In the genomic region with DNA sequence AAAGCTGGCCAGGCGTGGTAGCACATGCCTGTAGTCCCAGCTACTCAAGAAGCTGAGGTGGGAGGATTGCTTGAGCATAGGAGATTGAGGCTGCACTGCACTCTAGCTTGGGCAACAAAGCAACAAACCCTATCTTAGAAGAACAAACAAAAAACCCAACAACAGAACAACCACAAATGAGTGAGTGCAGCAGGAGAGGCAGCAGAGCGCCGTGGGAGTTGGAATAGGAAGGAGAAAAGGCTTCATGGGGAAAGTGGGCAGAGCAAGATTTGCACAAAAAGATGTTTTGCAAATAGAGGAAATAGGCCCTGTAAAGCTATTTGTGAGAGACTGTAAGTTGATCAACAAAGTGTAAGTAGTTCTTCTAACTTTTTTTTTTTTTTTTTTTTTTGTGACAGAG, we compare ENCODE assay signal across 11 cellular contexts. TPM values are rescaled to one million over a fixed set of nuclear protein-coding genes. Genes with fewer than 3 reads are reported as not detected.
A peak's percentile ranks its signal among the peaks of the same experiment; 100 is the strongest.
DNase-seq lines count a peak whose midpoint lies in the region; ATAC-seq and TF ChIP-seq lines count a peak whose summit lies in the region.
"Had no signal": no experiment of that assay in that cellular context is flagged by ENCODE, and none has a peak within 500 bp of the region (broad histone marks: within the 10 kb centered on the region; RNA-seq: fewer than 3 reads in every experiment).

No MANE protein-coding gene starts in this region.

- H3K36me3 Mint-ChIP-seq in activated T-cell treated with anti-CD3 and anti-CD28 coated beads, Interleukin-2, amount 50 U/mL, for 4 hours (ENCODE audit: insufficient read depth) = peaks cover 34% of the 10 kb centered on the region

- TF ChIP-seq CTCF in OCI-LY7 (conservative IDR thresholded peaks at IDR 0.05; ENCODE audit: low read length) (no peak), colonic mucosa (IDR thresholded peaks at IDR 0.05) (no peak)

- H3K4me1 ChIP-seq in OCI-LY7 (ENCODE audit: insufficient read depth, low read length, poor library complexity, severe bottlenecking) (peaks cover 96% of the 10 kb centered on the region), colonic mucosa (peaks cover 7% of the 10 kb centered on the region)

- no peak for ATAC-seq in activated T-cell treated with anti-CD3 and anti-CD28 coated beads, Interleukin-2, amount 50 U/mL, for 4 hours
- no peak for ATAC-seq in stimulated activated naive CD8-positive, alpha-beta T cell treated with anti-CD3 and anti-CD28 coated beads, Interleukin-15, amount 100 ng/mL, for 72 hours
- no peak for ATAC-seq in HG03521 (IDR thresholded peaks at IDR 0.05; ENCODE audit: unreplicated experiment)
- no peak for ATAC-seq in HG02981 (IDR thresholded peaks at IDR 0.05; ENCODE audit: unreplicated experiment)
- ATAC-seq in activated CD4-positive, CD25-positive, alpha-beta regulatory T cell treated with anti-CD3 and anti-CD28 coated beads, Interleukin-2, amount 50 U/mL, for 24 hours = no peak

- no peaks in the 10 kb centered on the region for H3K9me3 Mint-ChIP-seq in activated T-cell treated with anti-CD3 and anti-CD28 coated beads, Interleukin-2, amount 50 U/mL, for 4 hours
- H3K9me3 Mint-ChIP-seq in stimulated activated naive CD8-positive, alpha-beta T cell treated with anti-CD3 and anti-CD28 coated beads, Interleukin-15, amount 100 ng/mL, for 72 hours = no peaks in the 10 kb centered on the region

- H3K4me3 Mint-ChIP-seq in activated T-cell treated with anti-CD3 and anti-CD28 coated beads, Interleukin-2, amount 50 U/mL, for 4 hours = peak overlapping the region; percentile 57
- H3K4me3 Mint-ChIP-seq in stimulated activated naive CD8-positive, alpha-beta T cell treated with anti-CD3 and anti-CD28 coated beads, Interleukin-15, amount 100 ng/mL, for 72 hours = peak overlapping the region; percentile 62 to 80

- CTCF ChIA-PET in OCI-LY7 (lab: Charles Lee; ENCODE audit: unreplicated experiment) = interaction anchor here (1.3 kb wide), 1 partner anchor 8 kb away, joined by 4 read pairs; no protein-coding TSS in a partner anchor

- H3K27ac ChIP-seq in OCI-LY7 (ENCODE audit: low read depth, low read length, poor library complexity, severe bottlenecking) = peak overlapping the region; percentile 68
- H3K27ac ChIP-seq in colonic mucosa = peak overlapping the region; percentile 11

- H3K27ac Mint-ChIP-seq in stimulated activated naive CD8-positive, alpha-beta T cell treated with anti-CD3 and anti-CD28 coated beads, Interleukin-15, amount 100 ng/mL, for 72 hours = peak overlapping the region; percentile 36 to 97

- no peaks in the 10 kb centered on the region for H3K27me3 ChIP-seq in colonic mucosa
- H3K27me3 ChIP-seq: uterus had no signal

- H3K9me3 ChIP-seq in OCI-LY7 (ENCODE audit: low read length) = no peaks in the 10 kb centered on the region
- H3K9me3 ChIP-seq in colonic mucosa = no peaks in the 10 kb centered on the region
- H3K9me3 ChIP-seq: uterus had no signal

- peaks cover 97% of the 10 kb centered on the region for H3K79me2 ChIP-seq in OCI-LY7 (ENCODE audit: insufficient read depth, low read depth, low read length)

- H3K27me3 Mint-ChIP-seq in activated T-cell treated with anti-CD3 and anti-CD28 coated beads, Interleukin-2, amount 50 U/mL, for 4 hours (ENCODE audit: low read depth) = no peaks in the 10 kb centered on the region
- no peaks in the 10 kb centered on the region for H3K27me3 Mint-ChIP-seq in stimulated activated naive CD8-positive, alpha-beta T cell treated with anti-CD3 and anti-CD28 coated beads, Interleukin-15, amount 100 ng/mL, for 72 hours

- DNase-seq in activated T-cell treated with anti-CD3 and anti-CD28 coated beads, Interleukin-2, amount 50 U/mL, for 4 hours = no peak
- no peak for DNase-seq in activated T-cell treated with anti-CD3 and anti-CD28 coated beads, Interleukin-2, amount 50 U/mL, for 1 hour
- DNase-seq in OCI-LY7 (ENCODE audit: low spot score) (no peak), colonic mucosa (no peak)
- DNase-seq in stimulated activated naive CD8-positive, alpha-beta T cell treated with anti-CD3 and anti-CD28 coated beads, Interleukin-15, amount 100 ng/mL, for 72 hours = no peak
- DNase-seq: activated gamma-delta T cell, NCI-H2171 treated with DMSO at 0.1 percent for 48 hours, uterus had no signal

- POLR2A ChIA-PET in OCI-LY7 (lab: Charles Lee) = interaction anchor here (0.6 to 7.3 kb wide), 11 partner anchors 10 to 585 kb away, joined by 3 to 89 read pairs (median 3); a partner anchor contains a TSS

- H3K9me2 ChIP-seq in OCI-LY7 (ENCODE audit: insufficient read depth, low read length) = no peaks in the 10 kb centered on the region

- H4K20me1 ChIP-seq in OCI-LY7 (ENCODE audit: insufficient read depth, low read length) = no peaks in the 10 kb centered on the region

- no peak overlapping the region for H2AFZ ChIP-seq in OCI-LY7 (ENCODE audit: low read length)

- H3K4me3 ChIP-seq in OCI-LY7 (ENCODE audit: low read depth, low read length, poor library complexity, severe bottlenecking) (peak overlapping the region; percentile 20), colonic mucosa (no peak overlapping the region)
- H3K4me3 ChIP-seq: uterus had no signal

- peaks cover 95% of the 10 kb centered on the region for H3K4me1 Mint-ChIP-seq in activated T-cell treated with anti-CD3 and anti-CD28 coated beads, Interleukin-2, amount 50 U/mL, for 4 hours (ENCODE audit: low read depth)
- peaks cover 100% of the 10 kb centered on the region for H3K4me1 Mint-ChIP-seq in stimulated activated naive CD8-positive, alpha-beta T cell treated with anti-CD3 and anti-CD28 coated beads, Interleukin-15, amount 100 ng/mL, for 72 hours

- no TSS peak for BruUV-seq in OCI-LY7 (replicated peaks; lab: Mats Ljungman, UMichigan)

- H3K36me3 ChIP-seq in OCI-LY7 (ENCODE audit: insufficient read depth, low read length) = peaks cover 23% of the 10 kb centered on the region
- no peaks in the 10 kb centered on the region for H3K36me3 ChIP-seq in colonic mucosa
- H3K36me3 ChIP-seq: uterus had no signal

- H3K9ac ChIP-seq in colonic mucosa (ENCODE audit: low read depth in 2 of 2, low read length in 2 of 2) = no peak overlapping the region

- H3K4me2 ChIP-seq in OCI-LY7 (ENCODE audit: low read length) = peak overlapping the region; percentile 57

- intact Hi-C loops in OCI-LY7 (cut with micrococcal nuclease; ENCODE audit: unreplicated experiment) (no loop called here), colonic mucosa (cut with DNase I) (no loop called here)

RNA-seq across cellular contexts. Expression of a gene that starts 19.6 kb away (rescaled TPM):
- 100 to 1,000 TPM; 128 to 153 (median 142) TPM for total RNA-seq in activated T-cell treated with anti-CD3 and anti-CD28 coated beads, Interleukin-2, amount 50 U/mL, for 4 hours
- total RNA-seq in OCI-LY7 (2014; rRNA removed; shearing (Covaris generic)) = 50.3 and 60.5 TPM in 2 replicates
- total RNA-seq in OCI-LY7 (2022) (105 and 118 TPM in 2 replicates), colonic mucosa (10 to 100 TPM; 25.9 to 31.5 TPM)

RNA-seq across cellular contexts. Expression of a gene that starts 57.1 kb away (rescaled TPM):
- total RNA-seq in activated T-cell treated with anti-CD3 and anti-CD28 coated beads, Interleukin-2, amount 50 U/mL, for 4 hours = 10 to 100 TPM in 1 of 3 donors, 1 to 10 TPM in 2; 8.0 to 10.1 (median 9.6) TPM
- total RNA-seq in OCI-LY7 (2014; rRNA removed; shearing (Covaris generic)) = 12.7 and 18.2 TPM in 2 replicates
- total RNA-seq in OCI-LY7 (2022) (26.8 and 28.3 TPM in 2 replicates), colonic mucosa (1 to 10 TPM; 1.4 to 1.9 TPM)
